In the genomic region with DNA sequence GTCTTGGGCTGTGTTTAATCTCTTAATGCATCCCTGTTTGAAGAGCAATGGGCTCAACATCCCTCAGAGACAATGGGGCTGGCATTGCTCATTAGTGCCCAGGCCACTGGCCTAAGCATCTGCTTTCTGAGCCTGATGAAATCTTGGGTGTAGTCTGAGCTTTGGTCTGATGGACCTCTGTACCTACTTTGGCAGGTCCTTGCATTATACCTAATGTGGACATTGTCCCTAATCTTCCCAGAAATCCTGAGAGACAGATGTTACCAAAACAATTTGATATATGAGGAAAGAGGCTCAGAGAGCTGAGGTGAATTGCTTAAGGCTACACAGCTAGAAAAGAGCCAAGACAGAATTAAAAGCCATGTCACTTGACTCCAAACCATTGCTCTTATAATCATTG, we compare ENCODE assay signal across 22 cellular contexts.
DNase-seq lines count a peak whose midpoint lies in the region; ATAC-seq, FAIRE-seq and TF ChIP-seq lines count a peak whose summit lies in the region.
"Had no signal": no experiment of that assay in that cellular context is flagged by ENCODE, and none has a peak within 500 bp of the region (broad histone marks: within the 10 kb centered on the region; RNA-seq: fewer than 3 reads in every experiment).

No MANE protein-coding gene starts in this region.

- no TSS peak for BruUV-seq in HepG2 (replicated peaks; lab: Mats Ljungman, UMichigan)

- no peak for ATAC-seq in HepG2
- peak; percentile 27 for ATAC-seq in left lobe of liver
- no peak for ATAC-seq in lower lobe of right lung
- ATAC-seq: CD8-positive, alpha-beta T cell had no signal

- in situ Hi-C loops in HepG2 (cut with HindIII; ENCODE audit: extremely low pct_ligation_motif_present, low pct_unique_long_range_greater_than_20kb) = loop anchor here (25.0 kb wide), 2 partner anchors 781 to 1356 kb away; no protein-coding TSS in a partner anchor
- in situ Hi-C loops in GM13976 (cut with MboI; ENCODE audit: low sequenced_read_pairs, unreplicated experiment) = no loop called here

- H4K20me1 ChIP-seq in HepG2 (ENCODE audit: insufficient read depth, low read length) = no peaks in the 10 kb centered on the region
- H4K20me1 ChIP-seq: BLaER1 had no signal

- CTCF ChIA-PET in HepG2 (lab: Yijun Ruan, JAX; ENCODE audit: low intra/inter-chr PET ratio, low total read pairs) = no interaction called here

- TF ChIP-seq EP300 in HepG2 (IDR thresholded peaks at IDR 0.05; ENCODE audit: low read depth in 2 of 2, low read length in 2 of 2) (no peak), HepG2 (CRISPR knock-in tag; IDR thresholded peaks at IDR 0.05; ENCODE audit: borderline replicate concordance) (no peak)

- DNase-seq in HepG2 (ENCODE audit: low spot score) (no peak), left lobe of liver (ENCODE audit: low spot score) (no peak), GM13976 (ENCODE audit: low spot score) (no peak), coronary artery (ENCODE audit: low spot score) (no peak), lower lobe of right lung (no peak)
- DNase-seq: Caco-2; CD4-positive, CD25-positive, alpha-beta regulatory T cell; CD8-positive, alpha-beta T cell; DMS153; DND-41; GOT3; H7; HCEC 1CT had no signal

- H3K9me3 ChIP-seq in liver (ENCODE audit: control insufficient read depth in 4 of 4, low read length in 3 of 4) = no peaks in the 10 kb centered on the region
- no peaks in the 10 kb centered on the region for H3K9me3 ChIP-seq in HepG2 (ENCODE audit: low read length)
- H3K9me3 ChIP-seq in lower lobe of right lung = no peaks in the 10 kb centered on the region
- H3K9me3 ChIP-seq: BLaER1, Caco-2 had no signal

- POLR2A ChIA-PET in HepG2 (lab: Yijun Ruan, JAX) = no interaction called here

- TF ChIP-seq POLR2A in HepG2 (IDR thresholded peaks at IDR 0.05; ENCODE audit: insufficient read depth in 1 of 2, low read depth in 2 of 2, low read length in 2 of 2) = no peak

- TF ChIP-seq RAD21 in liver (IDR thresholded peaks at IDR 0.05) (no peak), HepG2 (CRISPR knock-in tag; IDR thresholded peaks at IDR 0.05) (no peak)

- no peak overlapping the region for H3K27ac ChIP-seq in liver (ENCODE audit: low read depth in 1 of 2, low read length in 2 of 2)
- H3K27ac ChIP-seq in HepG2 (ENCODE audit: extremely low read length, insufficient read depth, low read length) = no peak overlapping the region
- H3K27ac ChIP-seq in temporal lobe (ENCODE audit: low read depth, low read length) = peak overlapping the region; percentile 59
- H3K27ac ChIP-seq in coronary artery = no peak overlapping the region
- H3K27ac ChIP-seq in lower lobe of right lung = no peak overlapping the region
- H3K27ac ChIP-seq: 22Rv1, BLaER1, C4-2B had no signal

- no peaks in the 10 kb centered on the region for H3K27me3 ChIP-seq in liver (ENCODE audit: control insufficient read depth in 4 of 4, insufficient read depth in 4 of 4, low read length in 3 of 4)
- no peaks in the 10 kb centered on the region for H3K27me3 ChIP-seq in HepG2 (ENCODE audit: control insufficient read depth in 1 of 2, insufficient read depth in 2 of 2, low read length in 2 of 2)
- H3K27me3 ChIP-seq in lower lobe of right lung (ENCODE audit: low read depth) = no peaks in the 10 kb centered on the region
- H3K27me3 ChIP-seq: BLaER1 had no signal

- H3K4me1 ChIP-seq in liver (ENCODE audit: control insufficient read depth in 4 of 4, insufficient read depth in 4 of 4, low read length in 3 of 4) (no peaks in the 10 kb centered on the region), HepG2 (ENCODE audit: insufficient read depth, low read length) (no peaks in the 10 kb centered on the region; the same call in 1 of the 2 replicates), lower lobe of right lung (no peaks in the 10 kb centered on the region)
- H3K4me1 ChIP-seq: BLaER1, Caco-2 had no signal

- no peaks in the 10 kb centered on the region for H3K79me2 ChIP-seq in HepG2 (ENCODE audit: insufficient read depth, low read length)

- no peak for FAIRE-seq in HepG2 (lab: Jason Lieb, UNC)
- FAIRE-seq: A204.1, G401.6, GM12892, GM18507 had no signal

- no peak overlapping the region for H3K4me3 ChIP-seq in liver (ENCODE audit: low read depth in 1 of 3, low read length in 3 of 3)
- H3K4me3 ChIP-seq in HepG2 (replicated peaks in 1 of 3; ENCODE audit: insufficient read depth in 1 of 3, low read depth in 2 of 3, low read length in 3 of 3) = no peak overlapping the region
- H3K4me3 ChIP-seq in coronary artery = no peak overlapping the region
- no peak overlapping the region for H3K4me3 ChIP-seq in lower lobe of right lung
- H3K4me3 ChIP-seq: BLaER1 had no signal

- H3K9ac ChIP-seq in liver (ENCODE audit: low read depth in 1 of 2, low read length in 2 of 2) = no peak overlapping the region
- H3K9ac ChIP-seq in HepG2 (ENCODE audit: insufficient read depth, low read depth, low read length) = no peak overlapping the region
- H3K9ac ChIP-seq: BLaER1 had no signal

- intact Hi-C loops in HepG2 (cut with micrococcal nuclease; ENCODE audit: unreplicated experiment) (no loop called here), lower lobe of right lung (cut with DNase I) (no loop called here)

- H3K4me2 ChIP-seq in HepG2 (ENCODE audit: low read depth, low read length) = no peak overlapping the region
- H3K4me2 ChIP-seq: BLaER1 had no signal

- TF ChIP-seq CTCF in liver (IDR thresholded peaks at IDR 0.05; ENCODE audit: low read depth, low read length, missing input control) (no peak), HepG2 (CRISPR knock-in tag; IDR thresholded peaks at IDR 0.05) (no peak), GM13976 (IDR thresholded peaks at IDR 0.05; ENCODE audit: borderline replicate concordance, control extremely low read depth, extremely low read depth, insufficient read depth, missing control alignments) (no peak), coronary artery (IDR thresholded peaks at IDR 0.05) (no peak), lower lobe of right lung (IDR thresholded peaks at IDR 0.05) (no peak)

- no peak overlapping the region for H2AFZ ChIP-seq in HepG2 (ENCODE audit: low read length)

- H3K36me3 ChIP-seq in liver (ENCODE audit: control insufficient read depth in 4 of 4, insufficient read depth in 3 of 4, low read depth in 1 of 4, low read length in 3 of 4) = no peaks in the 10 kb centered on the region
- H3K36me3 ChIP-seq in HepG2 (replicated peaks in 1 of 2; ENCODE audit: control insufficient read depth in 1 of 2, insufficient read depth in 2 of 2, low read length in 2 of 2) = no peaks in the 10 kb centered on the region; a peak in 2 of 5 replicates
- no peaks in the 10 kb centered on the region for H3K36me3 ChIP-seq in lower lobe of right lung
- H3K36me3 ChIP-seq: BLaER1 had no signal

TF ChIP-seq in liver, 16 proteins besides CTCF, POLR2A, EP300 and RAD21:
- TF ChIP-seq, protein P1, sequence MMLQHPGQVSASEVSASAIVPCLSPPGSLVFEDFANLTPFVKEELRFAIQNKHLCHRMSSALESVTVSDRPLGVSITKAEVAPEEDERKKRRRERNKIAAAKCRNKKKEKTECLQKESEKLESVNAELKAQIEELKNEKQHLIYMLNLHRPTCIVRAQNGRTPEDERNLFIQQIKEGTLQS (IDR thresholded peaks at IDR 0.05) = no peak
- TF ChIP-seq HNF4A (conservative IDR thresholded peaks at IDR 0.05) = peak; percentile 13 to 52
TF ChIP-seq in liver: peak in this region for 1.

TF ChIP-seq in HepG2, 621 proteins besides CTCF, POLR2A, EP300 and RAD21:
- TF ChIP-seq, protein P2, sequence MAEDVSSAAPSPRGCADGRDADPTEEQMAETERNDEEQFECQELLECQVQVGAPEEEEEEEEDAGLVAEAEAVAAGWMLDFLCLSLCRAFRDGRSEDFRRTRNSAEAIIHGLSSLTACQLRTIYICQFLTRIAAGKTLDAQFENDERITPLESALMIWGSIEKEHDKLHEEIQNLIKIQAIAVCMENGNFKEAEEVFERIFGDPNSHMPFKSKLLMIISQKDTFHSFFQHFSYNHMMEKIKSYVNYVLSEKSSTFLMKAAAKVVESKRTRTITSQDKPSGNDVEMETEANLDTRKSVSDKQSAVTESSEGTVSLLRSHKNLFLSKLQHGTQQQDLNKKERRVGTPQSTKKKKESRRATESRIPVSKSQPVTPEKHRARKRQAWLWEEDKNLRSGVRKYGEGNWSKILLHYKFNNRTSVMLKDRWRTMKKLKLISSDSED (CRISPR knock-in tag; IDR thresholded peaks at IDR 0.05) = no peak
- TF ChIP-seq PRPF4 (IDR thresholded peaks at IDR 0.05; ENCODE audit: low read depth, low read length, poor library complexity, severe bottlenecking) = no peak
